7 cellular contexts compared by ENCODE assay signal in the genomic region with DNA sequence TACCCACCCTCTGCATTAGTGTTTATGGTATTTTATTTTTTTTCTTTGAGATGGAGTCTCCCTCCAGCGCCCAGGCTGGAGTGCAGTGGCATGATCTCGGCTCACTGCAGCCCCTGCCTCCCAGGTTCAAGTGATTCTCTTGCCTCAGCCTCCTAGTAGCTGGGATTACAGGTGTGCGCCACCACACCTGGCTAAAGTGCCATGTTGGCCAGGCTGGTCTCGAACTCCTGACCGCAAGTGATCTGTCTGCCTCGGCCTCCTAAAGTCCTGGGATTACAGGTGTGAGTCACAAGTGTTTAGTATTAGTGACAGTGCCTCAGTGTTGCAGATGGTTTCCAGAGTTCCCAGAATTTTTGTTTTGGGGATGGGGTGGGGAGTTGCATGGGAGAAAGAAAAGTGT.
"Had no signal": no experiment of that assay in that cellular context is flagged by ENCODE, and none has a peak within 500 bp of the region (broad histone marks: within the 10 kb centered on the region; RNA-seq: fewer than 3 reads in every experiment).

No MANE protein-coding gene starts in this region.

- DNase-seq: GOT3, H9, HCEC 1CT, IMR-90, KG1 had no signal

- H3K4me3 ChIP-seq: K562 had no signal

- ATAC-seq: K562 had no signal

- H3K27ac ChIP-seq: HL-60 had no signal
